In the genomic region with DNA sequence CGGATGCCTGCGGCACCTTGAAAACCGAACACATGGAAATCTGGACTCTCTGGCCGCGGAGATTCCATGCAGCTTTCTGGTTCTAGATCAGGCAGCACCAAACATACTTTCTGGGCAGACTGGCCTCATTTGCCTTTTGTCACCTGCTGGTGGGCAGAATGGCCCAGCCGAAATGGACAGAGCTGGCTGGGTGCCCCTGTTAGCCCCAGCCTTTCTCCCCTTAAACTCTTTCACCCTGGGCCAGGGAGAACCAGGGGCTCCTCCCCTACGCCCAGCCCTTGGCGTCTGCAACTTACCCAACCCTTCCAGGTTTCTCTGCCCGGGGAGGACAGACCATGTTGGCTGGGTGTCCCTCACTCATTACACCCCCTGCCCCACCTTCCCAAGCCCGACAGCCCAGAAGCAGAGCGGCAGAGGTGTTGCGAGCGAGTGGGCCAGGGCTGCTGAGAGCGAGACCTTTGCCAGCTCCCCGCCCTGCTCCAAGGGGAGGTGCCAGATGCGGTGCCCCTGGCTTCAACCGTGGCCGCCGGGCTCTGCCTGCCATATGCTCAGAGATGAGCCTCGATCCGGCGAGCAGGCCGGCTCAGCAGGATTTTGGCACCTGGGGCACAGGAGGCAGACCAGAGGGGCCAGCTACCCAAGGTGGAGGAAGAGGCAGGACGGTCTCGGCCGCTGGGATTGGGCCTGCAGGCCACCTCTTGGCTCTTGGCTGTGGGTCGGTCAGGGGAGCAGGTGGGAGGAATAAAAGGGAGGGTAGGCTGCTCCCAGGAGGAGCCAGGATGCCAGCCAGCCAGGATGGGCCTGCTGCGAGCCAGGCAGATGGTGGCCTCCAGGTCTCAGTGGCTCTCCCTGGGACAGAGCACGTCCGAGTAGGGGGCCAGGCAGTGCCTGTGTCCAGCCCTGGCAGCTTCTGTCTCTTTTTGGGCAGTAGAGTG, we compare ENCODE assay signal across 24 cellular contexts.
"Had no signal": no experiment of that assay in that cellular context is flagged by ENCODE, and none has a peak within 500 bp of the region (broad histone marks: within the 10 kb centered on the region; RNA-seq: fewer than 3 reads in every experiment).

No MANE protein-coding gene starts in this region.

- H3K27ac Mint-ChIP-seq: activated naive CD8-positive, alpha-beta T cell treated with anti-CD3 and anti-CD28 coated beads for 36 hours; activated T-helper 2 cell treated with anti-CD3 and anti-CD28 coated beads, Interferon-gamma antibody, Interleukin-2, Interleukin-4, amounts not matched to agents 10 μg/mL and 5 μg/mL and 100 μg/mL, durations not matched to agents 14 hours and 24 hours and 36 hours; mesothelial cell of epicardium; stimulated activated naive B cell treated with anti-CD40 and anti-IgM and Interleukin-4, amounts not matched to agents 10 μg/mL and 1 μg/mL and 100 μg/mL, for 72 hours; T-helper 17 cell had no signal

- H3K4me3 Mint-ChIP-seq: activated naive CD8-positive, alpha-beta T cell treated with anti-CD3 and anti-CD28 coated beads for 36 hours; activated T-cell treated with anti-CD3 and anti-CD28 coated beads, Interleukin-2, amount 50 U/mL, for 4 hours; mesothelial cell of epicardium; naive thymus-derived CD8-positive, alpha-beta T cell; stimulated activated naive B cell treated with anti-CD40 and anti-IgM and Interleukin-4, amounts not matched to agents 10 μg/mL and 1 μg/mL and 100 μg/mL, for 72 hours; T-helper 17 cell; type B pancreatic cell had no signal

- H3K9me3 ChIP-seq: ovary had no signal

- H3K27me3 Mint-ChIP-seq: activated naive CD8-positive, alpha-beta T cell treated with anti-CD3 and anti-CD28 coated beads for 36 hours; naive thymus-derived CD8-positive, alpha-beta T cell; stimulated activated naive B cell treated with anti-CD40 and anti-IgM and Interleukin-4, amounts not matched to agents 10 μg/mL and 1 μg/mL and 100 μg/mL, for 72 hours; T-helper 17 cell had no signal

- H3K27me3 ChIP-seq: ovary, right atrium auricular region, vagina had no signal

- H3K4me1 ChIP-seq: psoas muscle had no signal

- H3K4me1 Mint-ChIP-seq: activated naive CD8-positive, alpha-beta T cell treated with anti-CD3 and anti-CD28 coated beads for 36 hours; naive thymus-derived CD8-positive, alpha-beta T cell; stimulated activated naive B cell treated with anti-CD40 and anti-IgM and Interleukin-4, amounts not matched to agents 10 μg/mL and 1 μg/mL and 100 μg/mL, for 72 hours had no signal

- DNase-seq: activated CD4-positive, alpha-beta T cell treated with anti-CD3 and anti-CD28 coated beads for 4 hours; activated CD4-positive, alpha-beta T cell treated with anti-CD3 and anti-CD28 coated beads, Interleukin-2, amount 50 U/mL, for 48 hours; activated CD4-positive, CD25-positive, alpha-beta regulatory T cell; activated CD8-positive, alpha-beta memory T cell treated with anti-CD3 and anti-CD28 coated beads, Interleukin-2, amount 50 U/mL, for 48 hours; activated naive CD4-positive, alpha-beta T cell treated with Interleukin-2 at 50 U/mL for 16 hours; activated naive CD8-positive, alpha-beta T cell treated with anti-CD3 and anti-CD28 coated beads for 36 hours; activated T-cell treated with anti-CD3 and anti-CD28 coated beads, Interleukin-2, amount 50 U/mL, for 4 hours; central memory CD4-positive, alpha-beta T cell; cortex of kidney; foreskin fibroblast; ovary; psoas muscle; stimulated activated CD4-positive, alpha-beta T cell treated with anti-CD3 and anti-CD28 coated beads, Interleukin-12 subunit alpha, Interleukin-12 subunit beta, amount 100 ng/mL, for 4 hours; stimulated activated CD4-positive, alpha-beta T cell treated with anti-CD3 and anti-CD28 coated beads, Interleukin-2, amount 100 ng/mL, for 24 hours; stimulated activated naive B cell treated with anti-CD40 and anti-IgM and Interleukin-4, amounts not matched to agents 10 μg/mL and 1 μg/mL and 100 μg/mL, for 72 hours; T-helper 17 cell had no signal

- H3K36me3 ChIP-seq: ovary, right atrium auricular region, vagina had no signal

- H3K4me3 ChIP-seq: ovary, psoas muscle, right atrium auricular region, thoracic aorta, vagina had no signal

- ATAC-seq: activated T-cell treated with anti-CD3 and anti-CD28 coated beads, Interleukin-2, amount 50 U/mL, for 4 hours; left lobe of liver; naive thymus-derived CD8-positive, alpha-beta T cell; psoas muscle; stimulated activated naive B cell treated with anti-CD40 and anti-IgM and Interleukin-4, amounts not matched to agents 10 μg/mL and 1 μg/mL and 100 μg/mL, for 72 hours; T-helper 17 cell had no signal

- H3K27ac ChIP-seq: ovary, psoas muscle, right atrium auricular region, thoracic aorta, vagina had no signal
